Comparison of ENCODE assay signal across 26 cellular contexts in genomic region chr6:87378947-87379346, GRCh38. TPM values are rescaled to one million over a fixed set of nuclear protein-coding genes. Genes with fewer than 3 reads are reported as not detected.
DNase-seq lines count a peak whose midpoint lies in the region; ATAC-seq, FAIRE-seq and TF ChIP-seq lines count a peak whose summit lies in the region.
"Had no signal": no experiment of that assay in that cellular context is flagged by ENCODE, and none has a peak within 500 bp of the region (broad histone marks: within the 10 kb centered on the region; RNA-seq: fewer than 3 reads in every experiment).

No MANE protein-coding gene starts in this region.

- H3K27me3 Mint-ChIP-seq in Calu3 (ENCODE audit: unreplicated experiment) = no peaks in the 10 kb centered on the region
- H3K27me3 Mint-ChIP-seq: natural killer cell treated with Interleukin-12 subunit alpha and Interleukin-12 subunit beta and Interleukin-15 and Interleukin-18, amount 100 ng/mL, for 72 hours; progenitor cell of endocrine pancreas had no signal

- no peaks in the 10 kb centered on the region for H3K4me1 ChIP-seq in Peyer's patch

- intact Hi-C loops in Calu3 (cut with micrococcal nuclease; ENCODE audit: unreplicated experiment) = no loop called here

- peak; percentile 70 for ATAC-seq in GM21390 (IDR thresholded peaks at IDR 0.05; ENCODE audit: unreplicated experiment)
- peak; percentile 78 for ATAC-seq in HG03432 (IDR thresholded peaks at IDR 0.05; ENCODE audit: unreplicated experiment)
- ATAC-seq: natural killer cell treated with Interleukin-12 subunit alpha and Interleukin-12 subunit beta and Interleukin-15 and Interleukin-18, amount 100 ng/mL, for 72 hours; Right ventricle myocardium inferior; WTC11 had no signal

- DNase-seq in GM18507 (ENCODE audit: extremely low spot score, insufficient read length, low read depth) = no peak
- DNase-seq in myocyte (ENCODE audit: low read depth) = peak; percentile 17
- DNase-seq in brain microvascular endothelial cell = no peak
- no peak for DNase-seq in Calu3
- no peak for DNase-seq in Peyer's patch
- DNase-seq: activated effector memory CD4-positive, alpha-beta T cell treated with anti-CD3 and anti-CD28 coated beads, Interleukin-2, amount 50 U/mL, for 16 hours; BE2C; effector CD8-positive, alpha-beta T cell; hippocampal formation; mammary epithelial cell; NCI-H1436; NCI-H2227 treated with DMSO at 0.1 percent for 48 hours; small intestine; stimulated activated CD4-positive, alpha-beta T cell treated with anti-CD3 and anti-CD28 coated beads, Interleukin-4, amount 100 ng/mL, for 4 hours; stimulated activated CD8-positive, alpha-beta memory T cell treated with anti-CD3 and anti-CD28 coated beads, Interleukin-4, amount 100 ng/mL, for 48 hours; tibial artery had no signal

- no peaks in the 10 kb centered on the region for H3K9me3 Mint-ChIP-seq in Calu3 (ENCODE audit: low read depth, unreplicated experiment)
- H3K9me3 Mint-ChIP-seq: natural killer cell treated with Interleukin-12 subunit alpha and Interleukin-12 subunit beta and Interleukin-15 and Interleukin-18, amount 100 ng/mL, for 72 hours had no signal

- in situ Hi-C loops in brain microvascular endothelial cell (cut with HindIII; ENCODE audit: low pct_ligation_motif_present, low sequenced_read_pairs) = no loop called here

- TF ChIP-seq POLR2A in Peyer's patch (IDR thresholded peaks at IDR 0.05) = no peak

- no peaks in the 10 kb centered on the region for H3K9me3 ChIP-seq in Peyer's patch
- H3K9me3 ChIP-seq: BE2C, tibial artery had no signal

- no peaks in the 10 kb centered on the region for H3K36me3 Mint-ChIP-seq in Calu3 (ENCODE audit: insufficient read depth, unreplicated experiment)
- H3K36me3 Mint-ChIP-seq: natural killer cell treated with Interleukin-12 subunit alpha and Interleukin-12 subunit beta and Interleukin-15 and Interleukin-18, amount 100 ng/mL, for 72 hours; WTC11 had no signal

- no peak overlapping the region for H3K4me3 Mint-ChIP-seq in Calu3 (ENCODE audit: low read depth, unreplicated experiment)
- H3K4me3 Mint-ChIP-seq: natural killer cell treated with Interleukin-12 subunit alpha and Interleukin-12 subunit beta and Interleukin-15 and Interleukin-18, amount 100 ng/mL, for 72 hours; WTC11 had no signal

- no peak overlapping the region for H3K27ac Mint-ChIP-seq in Calu3 (ENCODE audit: unreplicated experiment)
- H3K27ac Mint-ChIP-seq: natural killer cell treated with Interleukin-12 subunit alpha and Interleukin-12 subunit beta and Interleukin-15 and Interleukin-18, amount 100 ng/mL, for 72 hours; progenitor cell of endocrine pancreas; WTC11 had no signal

- no TSS peak for BruUV-seq in Calu3 (replicated peaks; lab: Mats Ljungman, UMichigan)

- CTCF ChIA-PET in Calu3 (lab: Charles Lee) = interaction anchor here (0.6 kb wide), 1 partner anchor 14 kb away, joined by 3 read pairs; no protein-coding TSS in a partner anchor

- no peaks in the 10 kb centered on the region for H3K4me1 Mint-ChIP-seq in Calu3 (ENCODE audit: low read depth, unreplicated experiment)
- H3K4me1 Mint-ChIP-seq: WTC11 had no signal

- H3K36me3 ChIP-seq in brain microvascular endothelial cell (replicated peaks) = no peaks in the 10 kb centered on the region
- H3K36me3 ChIP-seq in Peyer's patch = no peaks in the 10 kb centered on the region
- H3K36me3 ChIP-seq: BE2C, tibial artery had no signal

- no peak overlapping the region for H3K4me3 ChIP-seq in brain microvascular endothelial cell (ENCODE audit: low read depth, low read length)
- H3K4me3 ChIP-seq in Peyer's patch = no peak overlapping the region
- H3K4me3 ChIP-seq: tibial artery had no signal

- peak; percentile 81 for FAIRE-seq in GM18507 (lab: Jason Lieb, UNC)
- FAIRE-seq: keratinocyte, small intestine had no signal

- H3K27ac ChIP-seq in brain microvascular endothelial cell = no peak overlapping the region
- no peak overlapping the region for H3K27ac ChIP-seq in Peyer's patch
- H3K27ac ChIP-seq: tibial artery had no signal

- TF ChIP-seq CTCF in brain microvascular endothelial cell (IDR thresholded peaks at IDR 0.05; ENCODE audit: low read depth, low read length, missing control alignments) (no peak), Calu3 (IDR thresholded peaks at IDR 0.05; ENCODE audit: unreplicated experiment) (no peak), Peyer's patch (IDR thresholded peaks at IDR 0.05) (no peak)

- H3K27me3 ChIP-seq in brain microvascular endothelial cell (replicated peaks) = no peaks in the 10 kb centered on the region
- H3K27me3 ChIP-seq in Peyer's patch = no peaks in the 10 kb centered on the region
- H3K27me3 ChIP-seq: BE2C, tibial artery had no signal

RNA-seq across cellular contexts. Expression of gene CFAP206, which starts 28.8 kb away (rescaled TPM):
- total RNA-seq in myocyte (not detected in 2 replicates), Calu3 (2022) (0.14 and 0.24 TPM in 2 replicates), Peyer's patch (not detected)
- 0.26 TPM for polyA plus RNA-seq in myocyte (2012)
- total RNA-seq: HT-29; T-helper 1 cell treated with Interleukin-12 subunit alpha and Interleukin-12 subunit beta and Interleukin-4 antibody, amounts not matched to agents 30 ng/mL and 1 ng/mL, for 36 hours; WTC11 had no signal

RNA-seq across cellular contexts. Expression of gene C6orf163, which starts 34.3 kb away (rescaled TPM):
- total RNA-seq in myocyte (0.10 and 0.75 TPM in 2 replicates), Calu3 (2022) (5.9 TPM in 2 replicates), Peyer's patch (10 to 100 TPM in 1 of 4 donors, 1 to 10 TPM in 3; 5.4 to 13.2 (median 7.4) TPM)
- 0.50 TPM for polyA plus RNA-seq in myocyte (2012)
- total RNA-seq: HT-29 had no signal

RNA-seq across cellular contexts. Expression of gene GJB7, which starts 49.9 kb away (rescaled TPM):
- total RNA-seq in myocyte = not detected in 2 replicates
- polyA plus RNA-seq in myocyte (2012) = not detected
- total RNA-seq in Calu3 (2022) = 0.47 TPM in 1 of 2 replicates, not detected in the other
- total RNA-seq in Peyer's patch = not detected
- total RNA-seq: HT-29; LHCN-M2; mammary epithelial cell; natural killer cell treated with Interleukin-12 subunit alpha and Interleukin-12 subunit beta and Interleukin-15 and Interleukin-18, amount 100 ng/mL, for 72 hours; Right ventricle myocardium inferior; T-helper 1 cell treated with Interleukin-12 subunit alpha and Interleukin-12 subunit beta and Interleukin-4 antibody, amounts not matched to agents 30 ng/mL and 1 ng/mL, for 36 hours had no signal
- polyA plus RNA-seq: keratinocyte, mammary epithelial cell, small intestine had no signal

RNA-seq across cellular contexts. Expression of gene SMIM8, which starts 56.6 kb away (rescaled TPM):
- total RNA-seq in myocyte (4.6 and 5.2 TPM in 2 replicates), Calu3 (2022) (15.1 and 19.0 TPM in 2 replicates), Peyer's patch (10 to 100 TPM in 3 of 4 donors, 1 to 10 TPM in 1; 6.9 to 23.1 (median 12.7) TPM)
- polyA plus RNA-seq in myocyte (2012) = 4.4 TPM
